Comparison of ENCODE assay signal across 1 cellular context in genomic region chr10:5068274-5069017, GRCh38.
TF ChIP-seq lines count a peak whose summit lies in the region.

No MANE protein-coding gene starts in this region.

TF ChIP-seq in WTC11, 78 proteins besides CTCF, POLR2A, EP300 and RAD21 (continued from another document):
- TF ChIP-seq ERG (CRISPR knock-in tag; IDR thresholded peaks at IDR 0.05) (no peak), SP1 (CRISPR knock-in tag; conservative IDR thresholded peaks at IDR 0.05) (no peak), EMX1 (CRISPR knock-in tag; IDR thresholded peaks at IDR 0.05) (no peak), TCF7 (CRISPR knock-in tag; IDR thresholded peaks at IDR 0.05; ENCODE audit: low read depth) (no peak), GTF2I (CRISPR knock-in tag; conservative IDR thresholded peaks at IDR 0.05) (no peak), GABPB1 (CRISPR knock-in tag; IDR thresholded peaks at IDR 0.05) (no peak), PRRX2 (CRISPR knock-in tag; IDR thresholded peaks at IDR 0.05) (no peak), IRF2 (CRISPR knock-in tag; IDR thresholded peaks at IDR 0.05; ENCODE audit: borderline replicate concordance, low read depth) (no peak)
TF ChIP-seq in WTC11: peak in this region for 0.
